Comparison of ENCODE assay signal across 8 cellular contexts in the genomic region with DNA sequence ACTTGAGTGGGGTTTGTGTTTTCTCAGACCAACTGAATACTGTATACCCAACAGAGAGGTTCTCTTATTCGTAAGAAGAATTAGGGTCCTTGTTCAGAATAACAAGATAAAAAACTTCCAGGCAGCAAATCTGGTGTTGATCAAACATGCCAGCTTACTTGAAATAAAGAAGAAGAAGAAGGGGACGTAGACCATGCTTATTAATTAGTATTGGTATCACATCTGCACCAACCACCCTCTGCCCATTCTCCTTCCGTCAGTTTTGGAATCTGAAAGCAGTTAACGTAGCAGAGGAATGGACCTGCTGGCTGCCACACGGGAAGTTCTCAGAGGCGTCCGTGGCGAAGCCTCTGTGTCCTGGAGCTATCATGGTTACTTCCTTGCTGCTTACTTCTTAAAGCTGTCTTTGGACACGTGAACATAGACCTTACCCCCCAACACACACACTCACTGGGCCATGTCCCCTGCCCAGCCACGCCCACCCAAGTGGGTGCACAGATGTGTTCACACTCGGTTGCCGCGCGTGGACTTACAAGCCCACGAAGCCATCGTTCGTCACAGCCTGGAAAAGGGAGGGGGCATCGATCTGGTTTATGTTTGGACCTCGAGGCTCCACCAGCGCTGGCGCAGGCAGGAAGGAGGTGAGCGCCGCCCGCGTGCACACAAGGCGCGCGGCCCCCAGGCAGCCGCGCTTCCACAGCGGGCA. TPM values are rescaled to one million over a fixed set of nuclear protein-coding genes. Genes with fewer than 3 reads are reported as not detected.
DNase-seq lines count a peak whose midpoint lies in the region; ATAC-seq and TF ChIP-seq lines count a peak whose summit lies in the region.

No MANE protein-coding gene starts in this region.

- no peak for TF ChIP-seq EP300 in upper lobe of left lung (IDR thresholded peaks at IDR 0.05)

- H3K27ac ChIP-seq in right lobe of liver (no peak overlapping the region), upper lobe of left lung (peak overlapping the region in 1 of 4 donors; percentile 46)

- ATAC-seq in right lobe of liver (no peak), upper lobe of left lung (ENCODE audit: low FRiP score in 2 of 2) (no peak)

- H3K27me3 Mint-ChIP-seq in activated naive CD4-positive, alpha-beta T cell treated with anti-CD3 and anti-CD28 coated beads, Interleukin-2, amount 10 ng/mL, durations not matched to agents 7 days and 5 days: peaks cover 99% of the 10 kb centered on the region
- peaks cover 76% of the 10 kb centered on the region for H3K27me3 Mint-ChIP-seq in activated T-helper 1 cell treated with anti-CD3 and anti-CD28 coated beads, Interleukin-12 subunit alpha, Interleukin-12 subunit beta, Interleukin-2, Interleukin-4 antibody, amounts not matched to agents 30 ng/mL and 10 ng/mL and 1 ng/mL, durations not matched to agents 14 hours and 24 hours and 36 hours (ENCODE audit: insufficient read depth)

- peak overlapping the region; percentile 43 for H3K4me3 Mint-ChIP-seq in activated naive CD4-positive, alpha-beta T cell treated with anti-CD3 and anti-CD28 coated beads, Interleukin-2, amount 10 ng/mL, durations not matched to agents 7 days and 5 days
- peak overlapping the region; percentile 11 for H3K4me3 Mint-ChIP-seq in activated T-helper 1 cell treated with anti-CD3 and anti-CD28 coated beads, Interleukin-12 subunit alpha, Interleukin-12 subunit beta, Interleukin-2, Interleukin-4 antibody, amounts not matched to agents 30 ng/mL and 10 ng/mL and 1 ng/mL, durations not matched to agents 14 hours and 24 hours and 36 hours

- no peak overlapping the region for H3K27ac Mint-ChIP-seq in activated naive CD4-positive, alpha-beta T cell treated with anti-CD3 and anti-CD28 coated beads, Interleukin-2, amount 10 ng/mL, durations not matched to agents 7 days and 5 days
- no peak overlapping the region for H3K27ac Mint-ChIP-seq in activated T-helper 1 cell treated with anti-CD3 and anti-CD28 coated beads, Interleukin-12 subunit alpha, Interleukin-12 subunit beta, Interleukin-2, Interleukin-4 antibody, amounts not matched to agents 30 ng/mL and 10 ng/mL and 1 ng/mL, durations not matched to agents 14 hours and 24 hours and 36 hours

- WGBS in right lobe of liver (ENCODE audit: insufficient coverage, low coverage, low lambda C conversion rate, missing lambda C conversion rate): 19% methylated on average over 12 of the region's 31 CpGs
- WGBS in upper lobe of left lung, 2 donors: 15 to 25% methylated on average over 11 to 21 of the region's 31 CpGs

- no peak for DNase-seq in activated naive CD4-positive, alpha-beta T cell treated with anti-CD3 and anti-CD28 coated beads, Interleukin-2, amount 10 ng/mL, durations not matched to agents 7 days and 5 days
- DNase-seq in activated naive CD4-positive, alpha-beta T cell treated with Interleukin-2 at 50 U/mL for 16 hours: no peak
- no peak for DNase-seq in activated T-helper 1 cell treated with anti-CD3 and anti-CD28 coated beads, Interleukin-12 subunit alpha, Interleukin-12 subunit beta, Interleukin-2, Interleukin-4 antibody, amounts not matched to agents 30 ng/mL and 10 ng/mL and 1 ng/mL, durations not matched to agents 14 hours and 24 hours and 36 hours (ENCODE audit: low spot score)
- no peak for DNase-seq in right lobe of liver
- no peak for DNase-seq in upper lobe of left lung
- no peak for DNase-seq in activated gamma-delta T cell treated with Interleukin-2 at 50 U/mL for 16 hours
- no peak for DNase-seq in NCI-H524 (lab: John Stamatoyannopoulos, UW)
- DNase-seq in activated CD4-positive, alpha-beta T cell treated with anti-CD3 and anti-CD28 coated beads for 4 hours: no peak

- H3K9me3 Mint-ChIP-seq in activated naive CD4-positive, alpha-beta T cell treated with anti-CD3 and anti-CD28 coated beads, Interleukin-2, amount 10 ng/mL, durations not matched to agents 7 days and 5 days: no peaks in the 10 kb centered on the region
- no peaks in the 10 kb centered on the region for H3K9me3 Mint-ChIP-seq in activated T-helper 1 cell treated with anti-CD3 and anti-CD28 coated beads, Interleukin-12 subunit alpha, Interleukin-12 subunit beta, Interleukin-2, Interleukin-4 antibody, amounts not matched to agents 30 ng/mL and 10 ng/mL and 1 ng/mL, durations not matched to agents 14 hours and 24 hours and 36 hours

- CTCF ChIA-PET in activated naive CD4-positive, alpha-beta T cell treated with anti-CD3 and anti-CD28 coated beads, Interleukin-2, amount 10 ng/mL, durations not matched to agents 7 days and 5 days (lab: Charles Lee): no interaction called here

- H3K4me1 Mint-ChIP-seq in activated naive CD4-positive, alpha-beta T cell treated with anti-CD3 and anti-CD28 coated beads, Interleukin-2, amount 10 ng/mL, durations not matched to agents 7 days and 5 days: peaks cover 39% of the 10 kb centered on the region
- peaks cover 42% of the 10 kb centered on the region for H3K4me1 Mint-ChIP-seq in activated T-helper 1 cell treated with anti-CD3 and anti-CD28 coated beads, Interleukin-12 subunit alpha, Interleukin-12 subunit beta, Interleukin-2, Interleukin-4 antibody, amounts not matched to agents 30 ng/mL and 10 ng/mL and 1 ng/mL, durations not matched to agents 14 hours and 24 hours and 36 hours (ENCODE audit: low read depth)

- no peak for TF ChIP-seq CTCF in right lobe of liver (IDR thresholded peaks at IDR 0.05)
- no peak for TF ChIP-seq CTCF in upper lobe of left lung (IDR thresholded peaks at IDR 0.05)

- H3K4me3 ChIP-seq in right lobe of liver: peak overlapping the region; percentile 40 to 48 (median 43)
- peak overlapping the region; percentile 10 to 57 (median 52) for H3K4me3 ChIP-seq in upper lobe of left lung

- peaks cover 3% of the 10 kb centered on the region for H3K36me3 Mint-ChIP-seq in activated naive CD4-positive, alpha-beta T cell treated with anti-CD3 and anti-CD28 coated beads, Interleukin-2, amount 10 ng/mL, durations not matched to agents 7 days and 5 days
- H3K36me3 Mint-ChIP-seq in activated T-helper 1 cell treated with anti-CD3 and anti-CD28 coated beads, Interleukin-12 subunit alpha, Interleukin-12 subunit beta, Interleukin-2, Interleukin-4 antibody, amounts not matched to agents 30 ng/mL and 10 ng/mL and 1 ng/mL, durations not matched to agents 14 hours and 24 hours and 36 hours (ENCODE audit: low read depth): peaks cover 1% of the 10 kb centered on the region

- intact Hi-C loops in activated T-helper 1 cell treated with anti-CD3 and anti-CD28 coated beads, Interleukin-12 subunit alpha, Interleukin-12 subunit beta, Interleukin-2, Interleukin-4 antibody, amounts not matched to agents 30 ng/mL and 10 ng/mL and 1 ng/mL, durations not matched to agents 14 hours and 24 hours and 36 hours (cut with micrococcal nuclease): loop anchor here (5.0 kb wide), 2 partner anchors 222 to 503 kb away; no protein-coding TSS in a partner anchor
- intact Hi-C loops in right lobe of liver (cut with DNase I): no loop called here

- H3K4me1 ChIP-seq in right lobe of liver (peaks cover 0 to 28% (median 5%) of the 10 kb centered on the region in 4 donors), upper lobe of left lung (peaks cover 43 to 75% (median 57%) of the 10 kb centered on the region in 4 donors)

- H3K9me3 ChIP-seq in right lobe of liver: no peaks in the 10 kb centered on the region
- H3K9me3 ChIP-seq in upper lobe of left lung: no peaks in the 10 kb centered on the region

- no peaks in the 10 kb centered on the region for H3K36me3 ChIP-seq in right lobe of liver
- H3K36me3 ChIP-seq in upper lobe of left lung: no peaks in the 10 kb centered on the region

- TF ChIP-seq POLR2A in right lobe of liver (IDR thresholded peaks at IDR 0.05): no peak
- no peak for TF ChIP-seq POLR2A in upper lobe of left lung (IDR thresholded peaks at IDR 0.05)

- H3K27me3 ChIP-seq in right lobe of liver (peaks cover 0 to 35% of the 10 kb centered on the region in 2 donors), upper lobe of left lung (peaks cover 0 to 44% (median 32%) of the 10 kb centered on the region in 4 donors)

RNA-seq across cellular contexts. Expression of gene DLL1, which starts 4.1 kb away (rescaled TPM):
- total RNA-seq in activated T-helper 1 cell treated with anti-CD3 and anti-CD28 coated beads, Interleukin-12 subunit alpha, Interleukin-12 subunit beta, Interleukin-2, Interleukin-4 antibody, amounts not matched to agents 30 ng/mL and 10 ng/mL and 1 ng/mL, durations not matched to agents 14 hours and 24 hours and 36 hours: not detected in 2 replicates
- 1 to 10 TPM; 2.0 to 9.6 (median 3.4) TPM for total RNA-seq in right lobe of liver
- 10 to 100 TPM in 3 of 6 donors, 1 to 10 TPM in 3; 3.8 to 20.1 (median 10.2) TPM for total RNA-seq in upper lobe of left lung

RNA-seq across cellular contexts. Expression of gene FAM120B, which starts 11.6 kb away (rescaled TPM):
- 18.4 TPM in 2 replicates for total RNA-seq in activated T-helper 1 cell treated with anti-CD3 and anti-CD28 coated beads, Interleukin-12 subunit alpha, Interleukin-12 subunit beta, Interleukin-2, Interleukin-4 antibody, amounts not matched to agents 30 ng/mL and 10 ng/mL and 1 ng/mL, durations not matched to agents 14 hours and 24 hours and 36 hours
- total RNA-seq in right lobe of liver: 10 to 100 TPM in 5 of 6 experiments, 1 to 10 TPM in 1; 9.5 to 15.7 (median 13.1) TPM
- 10 to 100 TPM; 20.1 to 51.3 (median 28.3) TPM for total RNA-seq in upper lobe of left lung
